11 cellular contexts compared by ENCODE assay signal in the genomic region with DNA sequence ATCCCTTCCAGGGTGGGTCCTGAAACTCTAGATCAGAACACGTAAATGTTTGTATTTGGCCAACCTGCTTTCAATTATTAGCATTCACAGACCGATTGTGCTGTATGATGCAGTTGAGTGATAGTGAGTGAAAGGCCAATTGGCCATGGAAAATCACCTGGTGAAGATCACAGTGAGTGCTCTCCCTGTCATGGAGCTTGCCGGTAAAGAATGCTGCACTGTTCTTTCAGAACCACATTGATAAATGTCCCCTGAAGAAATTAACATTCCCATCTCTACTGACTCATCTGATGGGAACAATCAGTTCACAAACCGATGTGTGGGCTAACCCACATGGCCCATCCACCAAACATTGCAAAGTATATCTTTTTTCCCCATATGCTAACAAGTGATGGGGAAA.
"Had no signal": no experiment of that assay in that cellular context is flagged by ENCODE, and none has a peak within 500 bp of the region (broad histone marks: within the 10 kb centered on the region; RNA-seq: fewer than 3 reads in every experiment).

No MANE protein-coding gene starts in this region.

- H3K27ac ChIP-seq: cardiac muscle cell, neural progenitor cell had no signal

- ATAC-seq: activated CD8-positive, alpha-beta T cell treated with anti-CD3 and anti-CD28 coated beads for 36 hours; right cardiac atrium; stimulated activated memory B cell treated with anti-CD40 and anti-IgM and Interleukin-4, amounts not matched to agents 10 μg/mL and 1 μg/mL and 100 μg/mL, for 72 hours had no signal

- H3K4me2 ChIP-seq: neural progenitor cell had no signal

- DNase-seq: activated CD4-positive, alpha-beta T cell treated with anti-CD3 and anti-CD28 coated beads for 4 hours; activated CD8-positive, alpha-beta memory T cell treated with anti-CD3 and anti-CD28 coated beads, Interleukin-2, amount 50 U/mL, for 4 hours; activated CD8-positive, alpha-beta T cell treated with anti-CD3 and anti-CD28 coated beads for 36 hours; activated naive CD4-positive, alpha-beta T cell; posterior cingulate gyrus; right cardiac atrium; T1000; transverse colon had no signal

- H3K36me3 ChIP-seq: cardiac muscle cell, neural progenitor cell, transverse colon had no signal

- H3K4me1 ChIP-seq: neural progenitor cell had no signal

- H3K9ac ChIP-seq: neural progenitor cell had no signal

- H3K4me3 ChIP-seq: cardiac muscle cell, neural progenitor cell, transverse colon had no signal

- H3K9me3 ChIP-seq: transverse colon had no signal

- H2AFZ ChIP-seq: neural progenitor cell had no signal

- H3K27me3 ChIP-seq: cardiac muscle cell, neural progenitor cell, transverse colon had no signal
